In genomic region chrX:86914569-86914968, GRCh38 we compare ENCODE assay signal across 27 cellular contexts.
"Had no signal": no experiment of that assay in that cellular context is flagged by ENCODE, and none has a peak within 500 bp of the region (broad histone marks: within the 10 kb centered on the region; RNA-seq: fewer than 3 reads in every experiment).

No MANE protein-coding gene starts in this region.

- H3K4me3 ChIP-seq: pancreas, psoas muscle, right lobe of liver, sigmoid colon, stomach, thoracic aorta, thyroid gland, tibial nerve, upper lobe of left lung, vagina had no signal

- ATAC-seq: natural killer cell treated with Interleukin-12 subunit alpha and Interleukin-12 subunit beta and Interleukin-15 and Interleukin-18, amount 100 ng/mL, for 72 hours; pancreas; psoas muscle; right cardiac atrium; right lobe of liver; stimulated activated effector memory CD8-positive, alpha-beta T cell treated with anti-CD3 and anti-CD28 coated beads, Interleukin-12 subunit alpha, Interleukin-12 subunit beta, amount 100 ng/mL, for 72 hours; stimulated activated naive B cell treated with anti-CD40 and anti-IgM and Interleukin-4, amounts not matched to agents 10 μg/mL and 1 μg/mL and 100 μg/mL, for 72 hours had no signal

- H3K4me1 Mint-ChIP-seq: nephron progenitor cell; neural crest cell; stimulated activated effector memory CD8-positive, alpha-beta T cell treated with anti-CD3 and anti-CD28 coated beads, Interleukin-12 subunit alpha, Interleukin-12 subunit beta, amount 100 ng/mL, for 72 hours; stimulated activated naive B cell treated with anti-CD40 and anti-IgM and Interleukin-4, amounts not matched to agents 10 μg/mL and 1 μg/mL and 100 μg/mL, for 72 hours had no signal

- H3K9me3 Mint-ChIP-seq: nephron progenitor cell; neural crest cell; stimulated activated naive B cell treated with anti-CD40 and anti-IgM and Interleukin-4, amounts not matched to agents 10 μg/mL and 1 μg/mL and 100 μg/mL, for 72 hours; stimulated activated naive CD8-positive, alpha-beta T cell treated with anti-CD3 and anti-CD28 coated beads, Interleukin-15, Interleukin-2, amounts not matched to agents 100 ng/mL and 50 ng/mL, for 24 hours had no signal

- H3K36me3 ChIP-seq: neutrophil, pancreas, right lobe of liver, sigmoid colon, stomach, thoracic aorta, thyroid gland, tibial nerve, upper lobe of left lung, vagina had no signal

- FAIRE-seq: pancreas, small intestine, urothelium cell line had no signal

- H3K36me3 Mint-ChIP-seq: natural killer cell treated with Interleukin-12 subunit alpha and Interleukin-12 subunit beta and Interleukin-15 and Interleukin-18, amount 100 ng/mL, for 72 hours; stimulated activated effector memory CD8-positive, alpha-beta T cell treated with anti-CD3 and anti-CD28 coated beads, Interleukin-12 subunit alpha, Interleukin-12 subunit beta, amount 100 ng/mL, for 72 hours; stimulated activated naive B cell treated with anti-CD40 and anti-IgM and Interleukin-4, amounts not matched to agents 10 μg/mL and 1 μg/mL and 100 μg/mL, for 72 hours had no signal

- H3K27me3 Mint-ChIP-seq: natural killer cell treated with Interleukin-12 subunit alpha and Interleukin-12 subunit beta and Interleukin-15 and Interleukin-18, amount 100 ng/mL, for 72 hours; stimulated activated naive B cell treated with anti-CD40 and anti-IgM and Interleukin-4, amounts not matched to agents 10 μg/mL and 1 μg/mL and 100 μg/mL, for 72 hours; stimulated activated naive CD8-positive, alpha-beta T cell treated with anti-CD3 and anti-CD28 coated beads, Interleukin-15, Interleukin-2, amounts not matched to agents 100 ng/mL and 50 ng/mL, for 24 hours had no signal

- H3K4me3 Mint-ChIP-seq: natural killer cell treated with Interleukin-12 subunit alpha and Interleukin-12 subunit beta and Interleukin-15 and Interleukin-18, amount 100 ng/mL, for 72 hours; nephron progenitor cell; neural crest cell; stimulated activated effector memory CD8-positive, alpha-beta T cell treated with anti-CD3 and anti-CD28 coated beads, Interleukin-12 subunit alpha, Interleukin-12 subunit beta, amount 100 ng/mL, for 72 hours; stimulated activated naive B cell treated with anti-CD40 and anti-IgM and Interleukin-4, amounts not matched to agents 10 μg/mL and 1 μg/mL and 100 μg/mL, for 72 hours; stimulated activated naive CD8-positive, alpha-beta T cell treated with anti-CD3 and anti-CD28 coated beads, Interleukin-15, Interleukin-2, amounts not matched to agents 100 ng/mL and 50 ng/mL, for 24 hours had no signal

- DNase-seq: nephron progenitor cell; nucleus accumbens; pancreas; psoas muscle; right cardiac atrium; right lobe of liver; sigmoid colon; small intestine; stimulated activated CD4-positive, alpha-beta T cell treated with anti-CD3 and anti-CD28 coated beads, Interleukin-15, amount 100 ng/mL, for 24 hours; stimulated activated CD4-positive, alpha-beta T cell treated with anti-CD3 and anti-CD28 coated beads, Interleukin-2, amount 100 ng/mL, for 24 hours; stimulated activated CD4-positive, alpha-beta T cell treated with anti-CD3 and anti-CD28 coated beads, Interleukin-2, amount 100 ng/mL, for 48 hours; stimulated activated CD4-positive, alpha-beta T cell treated with anti-CD3 and anti-CD28 coated beads, Interleukin-4, amount 100 ng/mL, for 24 hours; stimulated activated naive B cell treated with anti-CD40 and anti-IgM and Interleukin-4, amounts not matched to agents 10 μg/mL and 1 μg/mL and 100 μg/mL, for 72 hours; stimulated activated naive CD4-positive, alpha-beta T cell treated with Interleukin-2 at 50 U/mL for 16 hours; stomach; thyroid gland; trophoblast cell; upper lobe of left lung had no signal

- H3K27ac Mint-ChIP-seq: natural killer cell treated with Interleukin-12 subunit alpha and Interleukin-12 subunit beta and Interleukin-15 and Interleukin-18, amount 100 ng/mL, for 72 hours; nephron progenitor cell; stimulated activated effector memory CD8-positive, alpha-beta T cell treated with anti-CD3 and anti-CD28 coated beads, Interleukin-12 subunit alpha, Interleukin-12 subunit beta, amount 100 ng/mL, for 72 hours; stimulated activated naive B cell treated with anti-CD40 and anti-IgM and Interleukin-4, amounts not matched to agents 10 μg/mL and 1 μg/mL and 100 μg/mL, for 72 hours; stimulated activated naive CD8-positive, alpha-beta T cell treated with anti-CD3 and anti-CD28 coated beads, Interleukin-15, Interleukin-2, amounts not matched to agents 100 ng/mL and 50 ng/mL, for 24 hours had no signal

- H3K9me3 ChIP-seq: neutrophil, pancreas, psoas muscle, right lobe of liver, sigmoid colon, stomach, thoracic aorta, thyroid gland, tibial nerve, upper lobe of left lung, vagina had no signal

- H3K27me3 ChIP-seq: neutrophil, sigmoid colon, stomach, thyroid gland, upper lobe of left lung, vagina had no signal

- H3K4me1 ChIP-seq: pancreas, psoas muscle, right lobe of liver, sigmoid colon, stomach, thyroid gland, tibial nerve, upper lobe of left lung, vagina had no signal

- H3K27ac ChIP-seq: neutrophil, pancreas, psoas muscle, right lobe of liver, sigmoid colon, stomach, thoracic aorta, thyroid gland, tibial nerve, upper lobe of left lung, vagina had no signal
